ENCODE assay signal across 11 cellular contexts in genomic region chr19:1608414-1609391, GRCh38. TPM values are rescaled to one million over a fixed set of nuclear protein-coding genes. Genes with fewer than 3 reads are reported as not detected.
DNase-seq lines count a peak whose midpoint lies in the region; ATAC-seq, FAIRE-seq and TF ChIP-seq lines count a peak whose summit lies in the region.
"Had no signal": no experiment of that assay in that cellular context is flagged by ENCODE, and none has a peak within 500 bp of the region (broad histone marks: within the 10 kb centered on the region; RNA-seq: fewer than 3 reads in every experiment).

No MANE protein-coding gene starts in this region.

- H3K4me1 ChIP-seq in GM12878 (ENCODE audit: control insufficient read depth, insufficient read depth, low read length) (peaks cover 7% of the 10 kb centered on the region), foreskin keratinocyte (no peaks in the 10 kb centered on the region)

- WGBS in GM12878 (ENCODE audit: insufficient coverage, insufficient replicate concordance, low lambda C conversion rate, missing lambda C conversion rate): 36% methylated on average over 32 of the region's 33 CpGs

- H4K20me1 ChIP-seq in SU-DHL-6 (ENCODE audit: low read depth, low read length): no peaks in the 10 kb centered on the region
- H4K20me1 ChIP-seq in GM12878 (ENCODE audit: control insufficient read depth, insufficient read depth): no peaks in the 10 kb centered on the region

- no peak for TF ChIP-seq RAD21 in GM12878 (IDR thresholded peaks at IDR 0.05; ENCODE audit: insufficient read depth, low read depth, low read length)

- no peaks in the 10 kb centered on the region for H3K9me3 Mint-ChIP-seq in stimulated activated naive B cell treated with anti-CD40 and anti-IgM and Interleukin-4, amounts not matched to agents 10 μg/mL and 1 μg/mL and 100 μg/mL, for 72 hours

- no peaks in the 10 kb centered on the region for H3K27me3 Mint-ChIP-seq in stimulated activated naive B cell treated with anti-CD40 and anti-IgM and Interleukin-4, amounts not matched to agents 10 μg/mL and 1 μg/mL and 100 μg/mL, for 72 hours

- TF ChIP-seq CTCF in SU-DHL-6 (IDR thresholded peaks at IDR 0.05; ENCODE audit: insufficient read depth, low read length, poor library complexity, severe bottlenecking): no peak
- TF ChIP-seq CTCF in GM12878 (IDR thresholded peaks at IDR 0.05 in 2 of 3, conservative IDR thresholded peaks at IDR 0.05 in 1 of 3; ENCODE audit: control insufficient read depth in 2 of 3, extremely low read depth in 1 of 3, insufficient read depth in 1 of 3, low read depth in 3 of 3, low read length in 3 of 3): no peak
- TF ChIP-seq CTCF in foreskin keratinocyte (conservative IDR thresholded peaks at IDR 0.05): no peak

- H3K36me3 ChIP-seq in SU-DHL-6 (ENCODE audit: low read length): peaks cover 6% of the 10 kb centered on the region; the same call in 1 of the 2 replicates
- peaks cover 9 to 23% of the 10 kb centered on the region in 2 experiments for H3K36me3 ChIP-seq in GM12878 (ENCODE audit: control insufficient read depth in 2 of 2, insufficient read depth in 2 of 2, low read length in 1 of 2)

- H3F3A ChIP-seq in SU-DHL-6 (ENCODE audit: insufficient read depth): peaks cover 61% of the 10 kb centered on the region

- SMC1A ChIA-PET in GM12878 (lab: Charles Lee; ENCODE audit: uncharacterized antibody, unreplicated experiment): no interaction called here

- CTCF ChIA-PET in GM12878 (lab: Yijun Ruan, JAX): interaction anchor here (0.7 kb wide), 1 partner anchor 19 kb away, joined by 4 read pairs; no protein-coding TSS in a partner anchor

- H3K36me3 Mint-ChIP-seq in stimulated activated naive B cell treated with anti-CD40 and anti-IgM and Interleukin-4, amounts not matched to agents 10 μg/mL and 1 μg/mL and 100 μg/mL, for 72 hours: peaks cover 26 to 47% of the 10 kb centered on the region in 2 donors

- no peak overlapping the region for H3K4me2 ChIP-seq in SU-DHL-6 (ENCODE audit: low read depth, low read length, poor library complexity, severe bottlenecking)
- H3K4me2 ChIP-seq in GM12878 (ENCODE audit: control insufficient read depth, insufficient read depth): no peak overlapping the region

- DNase-seq in activated gamma-delta T cell treated with Interleukin-2 at 50 U/mL for 16 hours (peak; percentile 36), activated gamma-delta T cell (lab: John Stamatoyannopoulos, UW) (no peak), GM12878 (ENCODE audit: low read depth, low spot score) (no peak), foreskin keratinocyte (no peak)
- no peak for DNase-seq in stimulated activated naive B cell treated with anti-CD40 and anti-IgM and Interleukin-4, amounts not matched to agents 10 μg/mL and 1 μg/mL and 100 μg/mL, for 72 hours
- DNase-seq: amygdala, gastrocnemius medialis had no signal

- no peaks in the 10 kb centered on the region for H3K9me3 ChIP-seq in SU-DHL-6 (ENCODE audit: insufficient read depth, low read length)
- H3K9me3 ChIP-seq in GM12878 (replicated peaks; ENCODE audit: control insufficient read depth, insufficient read depth, low read length): no peaks in the 10 kb centered on the region
- H3K9me3 ChIP-seq: gastrocnemius medialis had no signal

- intact Hi-C loops in GM12878 (cut with micrococcal nuclease; ENCODE audit: unreplicated experiment): loop anchor here (5.0 kb wide), 2 partner anchors 39 to 64 kb away; no protein-coding TSS in a partner anchor

- RAD21 ChIA-PET in GM12878 (lab: Charles Lee; ENCODE audit: unreplicated experiment): interaction anchor here (1.2 kb wide), 1 partner anchor 162 kb away, joined by 3 read pairs; no protein-coding TSS in a partner anchor

- no peak for FAIRE-seq in GM12878 (lab: Jason Lieb, UNC)

- H3K9ac ChIP-seq in SU-DHL-6 (ENCODE audit: low read length): no peak overlapping the region
- H3K9ac ChIP-seq in GM12878 (ENCODE audit: control insufficient read depth, insufficient read depth, low read length): no peak overlapping the region

- peak; percentile 69; the same call in 1 of the 2 replicates for TF ChIP-seq POLR2A in GM12878 (IDR thresholded peaks at IDR 0.05; ENCODE audit: low read depth, low read length)

- H3K27ac ChIP-seq in SU-DHL-6 (ENCODE audit: low read depth, low read length): peak overlapping the region; percentile 93
- H3K27ac ChIP-seq in GM12878 (ENCODE audit: control insufficient read depth, insufficient read depth): no peak overlapping the region
- no peak overlapping the region for H3K27ac ChIP-seq in foreskin keratinocyte
- H3K27ac ChIP-seq: C4-2B, gastrocnemius medialis had no signal

- peak overlapping the region; percentile 36 to 57 for H3K4me3 Mint-ChIP-seq in stimulated activated naive B cell treated with anti-CD40 and anti-IgM and Interleukin-4, amounts not matched to agents 10 μg/mL and 1 μg/mL and 100 μg/mL, for 72 hours

- BruUV-seq in GM12878 (replicated peaks; lab: Mats Ljungman, UMichigan): no TSS peak

- H2AFZ ChIP-seq in SU-DHL-6 (ENCODE audit: low read depth, low read length, severe bottlenecking) (no peak overlapping the region), GM12878 (ENCODE audit: control insufficient read depth, low read depth, low read length) (no peak overlapping the region)

- no peak for TF ChIP-seq EP300 in GM12878 (IDR thresholded peaks at IDR 0.05; ENCODE audit: borderline replicate concordance in 1 of 2, control insufficient read depth in 1 of 2, low read depth in 2 of 2, low read length in 2 of 2)

- H3K4me1 Mint-ChIP-seq in stimulated activated naive B cell treated with anti-CD40 and anti-IgM and Interleukin-4, amounts not matched to agents 10 μg/mL and 1 μg/mL and 100 μg/mL, for 72 hours: peaks cover 31 to 67% of the 10 kb centered on the region in 2 donors

- no peaks in the 10 kb centered on the region for H3K9me2 ChIP-seq in SU-DHL-6 (replicated peaks; ENCODE audit: insufficient read depth, low read length)

- peak overlapping the region; percentile 93 for H3K27ac Mint-ChIP-seq in stimulated activated naive B cell treated with anti-CD40 and anti-IgM and Interleukin-4, amounts not matched to agents 10 μg/mL and 1 μg/mL and 100 μg/mL, for 72 hours

- H3K4me3 ChIP-seq in SU-DHL-6 (ENCODE audit: insufficient read depth, low read length, poor library complexity, severe bottlenecking): no peak overlapping the region
- H3K4me3 ChIP-seq in GM12878: no peak overlapping the region
- H3K4me3 ChIP-seq: gastrocnemius medialis had no signal

- H3K79me2 ChIP-seq in SU-DHL-6 (ENCODE audit: insufficient read depth, low read length): peaks cover 15% of the 10 kb centered on the region
- peaks cover 15% of the 10 kb centered on the region for H3K79me2 ChIP-seq in GM12878 (ENCODE audit: control insufficient read depth, insufficient read depth, low read length)

- POLR2A ChIA-PET in GM12878 (lab: Charles Lee): no interaction called here

- in situ Hi-C loops in GM12878 (cut with MboI): loop anchor here (5.0 kb wide), 1 partner anchor 39 kb away; no protein-coding TSS in a partner anchor

- H3K27me3 ChIP-seq in SU-DHL-6 (ENCODE audit: low read length) (no peaks in the 10 kb centered on the region), GM12878 (replicated peaks in 1 of 2; ENCODE audit: control insufficient read depth in 2 of 2, insufficient read depth in 2 of 2, low read length in 1 of 2) (no peaks in the 10 kb centered on the region), foreskin keratinocyte (no peaks in the 10 kb centered on the region)
- H3K27me3 ChIP-seq: gastrocnemius medialis had no signal

- ATAC-seq in GM12878: no peak
- ATAC-seq in stimulated activated naive B cell treated with anti-CD40 and anti-IgM and Interleukin-4, amounts not matched to agents 10 μg/mL and 1 μg/mL and 100 μg/mL, for 72 hours (replicated peaks): no peak
- no peak for ATAC-seq in foreskin keratinocyte
- ATAC-seq in GM18511 (IDR thresholded peaks at IDR 0.05; ENCODE audit: unreplicated experiment): no peak
- no peak for ATAC-seq in GM18861 (IDR thresholded peaks at IDR 0.05; ENCODE audit: unreplicated experiment)
- ATAC-seq: gastrocnemius medialis had no signal

RNA-seq across cellular contexts. Expression of gene UQCR11, which starts 3.4 kb away (rescaled TPM):
- total RNA-seq in GM12878 (2013; cell fraction: nucleolus; rRNA removed): 26.2 and 28.8 TPM in 2 replicates
- 107 and 113 TPM in 2 replicates for total RNA-seq in GM12878 (2014; rRNA removed)
- 28.6 and 30.2 TPM in 2 replicates for total RNA-seq in GM12878 (2014; rRNA removed; fragmentation: Illumina TruSeq; extraction: Trizol)
- total RNA-seq in GM12878 (2021): 223 and 247 TPM in 2 replicates
- polyA plus RNA-seq in GM12878 (2011; ENCODE audit: low read depth): 21.7 TPM
- 191 and 219 TPM in 2 replicates for polyA plus RNA-seq in GM12878 (2011; rRNA removed)
- 138 and 274 TPM in 2 replicates for polyA plus RNA-seq in GM12878 (2011; cell fraction: cytosol; rRNA removed)
- polyA plus RNA-seq in GM12878 (2011; cell fraction: nucleus; rRNA removed): 79.3 and 87.4 TPM in 2 replicates
- polyA plus RNA-seq in GM12878 (2012): 111 and 143 TPM in 2 replicates
- polyA plus RNA-seq in GM12878 (2014; fragmentation: Illumina TruSeq; extraction: Trizol): 15.8 and 29.0 TPM in 2 replicates
- polyA plus RNA-seq in GM12878 (2014; fragmentation: Nextera tagmentation; extraction: Ambion mirVana): 100 to 1,000 TPM; 166 to 418 TPM
- 146 and 157 TPM in 2 replicates for polyA plus RNA-seq in GM12878 (2014; rRNA removed)
- polyA plus RNA-seq in GM12878 (2016; fragmentation: Nextera tagmentation; extraction: Ambion mirVana): 100 to 1,000 TPM; 520 to 586 TPM
- polyA minus RNA-seq in GM12878 (2011; rRNA and poly(A)+ RNA removed): 13.8 and 24.5 TPM in 2 replicates
- polyA minus RNA-seq in GM12878 (2011; cell fraction: cytosol; rRNA and poly(A)+ RNA removed): 18.3 and 26.5 TPM in 2 replicates
- polyA minus RNA-seq in GM12878 (2011; cell fraction: nucleus; rRNA and poly(A)+ RNA removed): 12.0 and 23.8 TPM in 2 replicates
- total RNA-seq in foreskin keratinocyte: 87.3 and 109 TPM in 2 replicates
- 345 and 361 TPM in 2 replicates for polyA plus RNA-seq in foreskin keratinocyte

RNA-seq across cellular contexts. Expression of gene MBD3, which starts 16.0 kb away (rescaled TPM):
- 37.4 and 45.4 TPM in 2 replicates for total RNA-seq in GM12878 (2013; cell fraction: nucleolus; rRNA removed)
- total RNA-seq in GM12878 (2014; rRNA removed): 93.6 and 105 TPM in 2 replicates
- total RNA-seq in GM12878 (2014; rRNA removed; fragmentation: Illumina TruSeq; extraction: Trizol): 16.7 and 21.0 TPM in 2 replicates
- total RNA-seq in GM12878 (2021): 95.9 and 107 TPM in 2 replicates
- polyA plus RNA-seq in GM12878 (2011; ENCODE audit: low read depth): 8.0 TPM
- 10.2 and 21.8 TPM in 2 replicates for polyA plus RNA-seq in GM12878 (2011; rRNA removed)
- 40.6 and 75.9 TPM in 2 replicates for polyA plus RNA-seq in GM12878 (2011; cell fraction: cytosol; rRNA removed)
- 66.8 and 112 TPM in 2 replicates for polyA plus RNA-seq in GM12878 (2011; cell fraction: nucleus; rRNA removed)
- 39.0 and 47.6 TPM in 2 replicates for polyA plus RNA-seq in GM12878 (2012)
- polyA plus RNA-seq in GM12878 (2014; fragmentation: Illumina TruSeq; extraction: Trizol): 2.9 and 6.6 TPM in 2 replicates
- 1 to 10 TPM in 1 of 2 experiments, under 1 TPM in 1; 0.13 to 1.7 TPM for polyA plus RNA-seq in GM12878 (2014; fragmentation: Nextera tagmentation; extraction: Ambion mirVana)
- polyA plus RNA-seq in GM12878 (2014; rRNA removed): 91.0 and 117 TPM in 2 replicates
- polyA plus RNA-seq in GM12878 (2016; fragmentation: Nextera tagmentation; extraction: Ambion mirVana): 10 to 100 TPM; 22.0 to 40.2 TPM
- 27.1 and 50.4 TPM in 2 replicates for polyA minus RNA-seq in GM12878 (2011; rRNA and poly(A)+ RNA removed)
- 25.1 and 31.5 TPM in 2 replicates for polyA minus RNA-seq in GM12878 (2011; cell fraction: cytosol; rRNA and poly(A)+ RNA removed)
- 11.4 and 26.6 TPM in 2 replicates for polyA minus RNA-seq in GM12878 (2011; cell fraction: nucleus; rRNA and poly(A)+ RNA removed)
- total RNA-seq in foreskin keratinocyte: 77.1 and 86.3 TPM in 2 replicates
- 80.5 and 85.0 TPM in 2 replicates for polyA plus RNA-seq in foreskin keratinocyte

RNA-seq across cellular contexts. Expression of gene MEX3D, which starts 40.6 kb away (rescaled TPM):
- 0.75 and 0.95 TPM in 2 replicates for total RNA-seq in GM12878 (2013; cell fraction: nucleolus; rRNA removed)
- total RNA-seq in GM12878 (2014; rRNA removed) (4.3 and 5.7 TPM in 2 replicates), GM12878 (2014; rRNA removed; fragmentation: Illumina TruSeq; extraction: Trizol) (0.76 and 1.2 TPM in 2 replicates), GM12878 (2021) (6.1 and 6.8 TPM in 2 replicates), foreskin keratinocyte (26.2 and 27.9 TPM in 2 replicates)
- polyA plus RNA-seq in GM12878 (2011; ENCODE audit: low read depth): 0.22 TPM
- polyA plus RNA-seq in GM12878 (2011; rRNA removed) (0.55 and 0.87 TPM in 2 replicates), GM12878 (2014; fragmentation: Illumina TruSeq; extraction: Trizol) (0.43 TPM in 2 replicates), GM12878 (2014; fragmentation: Nextera tagmentation; extraction: Ambion mirVana) (1 to 10 TPM in 1 of 2 experiments, under 1 TPM in 1; 0.42 to 1.6 TPM), GM12878 (2014; rRNA removed) (3.3 and 3.6 TPM in 2 replicates), GM12878 (2016; fragmentation: Nextera tagmentation; extraction: Ambion mirVana) (under 1 TPM; 0.18 to 0.63 TPM), foreskin keratinocyte (12.3 and 13.7 TPM in 2 replicates)
- 1.0 and 2.9 TPM in 2 replicates for polyA plus RNA-seq in GM12878 (2011; cell fraction: cytosol; rRNA removed)
- 0.96 and 2.0 TPM in 2 replicates for polyA plus RNA-seq in GM12878 (2011; cell fraction: nucleus; rRNA removed)
- 1.9 and 2.2 TPM in 2 replicates for polyA plus RNA-seq in GM12878 (2012)
- 0.22 and 0.62 TPM in 2 replicates for polyA minus RNA-seq in GM12878 (2011; rRNA and poly(A)+ RNA removed)
- 4.4 TPM in 2 replicates for polyA minus RNA-seq in GM12878 (2011; cell fraction: cytosol; rRNA and poly(A)+ RNA removed)
- polyA minus RNA-seq in GM12878 (2011; cell fraction: nucleus; rRNA and poly(A)+ RNA removed): 0.24 and 0.96 TPM in 2 replicates

RNA-seq across cellular contexts. Expression of gene TCF3, which starts 43.7 kb away (rescaled TPM):
- total RNA-seq in GM12878 (2013; cell fraction: nucleolus; rRNA removed): 89.3 and 101 TPM in 2 replicates
- total RNA-seq in GM12878 (2014; rRNA removed) (147 and 165 TPM in 2 replicates), GM12878 (2014; rRNA removed; fragmentation: Illumina TruSeq; extraction: Trizol) (65.3 and 81.4 TPM in 2 replicates), GM12878 (2021) (262 and 282 TPM in 2 replicates), foreskin keratinocyte (95.1 and 105 TPM in 2 replicates)
- polyA plus RNA-seq in GM12878 (2011; ENCODE audit: low read depth): 129 TPM
- polyA plus RNA-seq in GM12878 (2011; rRNA removed) (52.4 and 65.0 TPM in 2 replicates), GM12878 (2014; fragmentation: Illumina TruSeq; extraction: Trizol) (32.7 and 76.5 TPM in 2 replicates), GM12878 (2014; fragmentation: Nextera tagmentation; extraction: Ambion mirVana) (10 to 100 TPM in 1 of 2 experiments, 1 to 10 TPM in 1; 6.7 to 24.0 TPM), GM12878 (2014; rRNA removed) (191 and 239 TPM in 2 replicates), GM12878 (2016; fragmentation: Nextera tagmentation; extraction: Ambion mirVana) (10 to 100 TPM; 50.6 to 58.3 TPM), foreskin keratinocyte (87.1 and 89.7 TPM in 2 replicates)
- 82.5 and 151 TPM in 2 replicates for polyA plus RNA-seq in GM12878 (2011; cell fraction: cytosol; rRNA removed)
- polyA plus RNA-seq in GM12878 (2011; cell fraction: nucleus; rRNA removed): 292 and 390 TPM in 2 replicates
- polyA plus RNA-seq in GM12878 (2012): 223 and 266 TPM in 2 replicates
- polyA minus RNA-seq in GM12878 (2011; rRNA and poly(A)+ RNA removed): 24.4 and 53.7 TPM in 2 replicates
- polyA minus RNA-seq in GM12878 (2011; cell fraction: cytosol; rRNA and poly(A)+ RNA removed): 50.1 and 67.3 TPM in 2 replicates
- polyA minus RNA-seq in GM12878 (2011; cell fraction: nucleus; rRNA and poly(A)+ RNA removed): 29.3 and 52.0 TPM in 2 replicates
